In genomic region chr20:61507778-61508177, GRCh38 we compare ENCODE assay signal across 27 cellular contexts.
"Had no signal": no experiment of that assay in that cellular context is flagged by ENCODE, and none has a peak within 500 bp of the region (broad histone marks: within the 10 kb centered on the region; RNA-seq: fewer than 3 reads in every experiment).

No MANE protein-coding gene starts in this region.

- H3K9me3 Mint-ChIP-seq: nephron; stimulated activated effector memory CD8-positive, alpha-beta T cell treated with anti-CD3 and anti-CD28 coated beads, Interleukin-12 subunit alpha, Interleukin-12 subunit beta, amount 100 ng/mL, for 72 hours; stimulated activated naive CD8-positive, alpha-beta T cell treated with anti-CD3 and anti-CD28 coated beads, Interleukin-15, Interleukin-2, amounts not matched to agents 100 ng/mL and 50 ng/mL, for 24 hours; type B pancreatic cell had no signal

- H3K4me1 Mint-ChIP-seq: natural killer cell; nephron; stimulated activated effector memory CD8-positive, alpha-beta T cell treated with anti-CD3 and anti-CD28 coated beads, Interleukin-12 subunit alpha, Interleukin-12 subunit beta, amount 100 ng/mL, for 72 hours; stimulated activated naive B cell treated with anti-CD40 and anti-IgM and Interleukin-4, amounts not matched to agents 10 μg/mL and 1 μg/mL and 100 μg/mL, for 72 hours had no signal

- H3K27me3 Mint-ChIP-seq: stimulated activated naive B cell treated with anti-CD40 and anti-IgM and Interleukin-4, amounts not matched to agents 10 μg/mL and 1 μg/mL and 100 μg/mL, for 72 hours; stimulated activated naive CD8-positive, alpha-beta T cell treated with anti-CD3 and anti-CD28 coated beads, Interleukin-15, Interleukin-2, amounts not matched to agents 100 ng/mL and 50 ng/mL, for 24 hours had no signal

- ATAC-seq: naive thymus-derived CD4-positive, alpha-beta T cell; natural killer cell; pancreas; psoas muscle; right cardiac atrium; right lobe of liver; stimulated activated effector memory CD8-positive, alpha-beta T cell treated with anti-CD3 and anti-CD28 coated beads, Interleukin-12 subunit alpha, Interleukin-12 subunit beta, amount 100 ng/mL, for 72 hours; stimulated activated naive B cell treated with anti-CD40 and anti-IgM and Interleukin-4, amounts not matched to agents 10 μg/mL and 1 μg/mL and 100 μg/mL, for 72 hours; upper lobe of right lung had no signal

- FAIRE-seq: pancreas, small intestine had no signal

- H3K4me3 Mint-ChIP-seq: naive thymus-derived CD4-positive, alpha-beta T cell; natural killer cell; nephron; stimulated activated effector memory CD8-positive, alpha-beta T cell treated with anti-CD3 and anti-CD28 coated beads, Interleukin-12 subunit alpha, Interleukin-12 subunit beta, amount 100 ng/mL, for 72 hours; stimulated activated naive B cell treated with anti-CD40 and anti-IgM and Interleukin-4, amounts not matched to agents 10 μg/mL and 1 μg/mL and 100 μg/mL, for 72 hours; stimulated activated naive CD8-positive, alpha-beta T cell treated with anti-CD3 and anti-CD28 coated beads, Interleukin-15, Interleukin-2, amounts not matched to agents 100 ng/mL and 50 ng/mL, for 24 hours; type B pancreatic cell had no signal

- H3K27ac ChIP-seq: neutrophil, pancreas, psoas muscle, right lobe of liver, sigmoid colon, stomach, testis, tibial artery, transverse colon, upper lobe of right lung, uterus had no signal

- H3K36me3 Mint-ChIP-seq: naive thymus-derived CD4-positive, alpha-beta T cell; natural killer cell; stimulated activated effector memory CD8-positive, alpha-beta T cell treated with anti-CD3 and anti-CD28 coated beads, Interleukin-12 subunit alpha, Interleukin-12 subunit beta, amount 100 ng/mL, for 72 hours; stimulated activated naive B cell treated with anti-CD40 and anti-IgM and Interleukin-4, amounts not matched to agents 10 μg/mL and 1 μg/mL and 100 μg/mL, for 72 hours; type B pancreatic cell had no signal

- H3K27ac Mint-ChIP-seq: naive thymus-derived CD4-positive, alpha-beta T cell; natural killer cell; nephron; progenitor cell of endocrine pancreas; stimulated activated effector memory CD8-positive, alpha-beta T cell treated with anti-CD3 and anti-CD28 coated beads, Interleukin-12 subunit alpha, Interleukin-12 subunit beta, amount 100 ng/mL, for 72 hours; stimulated activated naive B cell treated with anti-CD40 and anti-IgM and Interleukin-4, amounts not matched to agents 10 μg/mL and 1 μg/mL and 100 μg/mL, for 72 hours; stimulated activated naive CD8-positive, alpha-beta T cell treated with anti-CD3 and anti-CD28 coated beads, Interleukin-15, Interleukin-2, amounts not matched to agents 100 ng/mL and 50 ng/mL, for 24 hours; type B pancreatic cell had no signal

- H3K27me3 ChIP-seq: neutrophil, right lobe of liver, testis, transverse colon, uterus had no signal

- H3K36me3 ChIP-seq: neutrophil, pancreas, right lobe of liver, sigmoid colon, stomach, tibial artery, transverse colon, upper lobe of right lung, uterus had no signal

- H3K4me3 ChIP-seq: pancreas, psoas muscle, right lobe of liver, sigmoid colon, stomach, testis, tibial artery, transverse colon, upper lobe of right lung, uterus had no signal

- H3K9me3 ChIP-seq: neutrophil, pancreas, psoas muscle, right lobe of liver, stomach, testis, tibial artery, transverse colon, upper lobe of right lung, uterus had no signal

- DNase-seq: naive thymus-derived CD4-positive, alpha-beta T cell; natural killer cell; nucleus accumbens; pancreas; psoas muscle; right cardiac atrium; right lobe of liver; sigmoid colon; small intestine; stimulated activated CD4-positive, alpha-beta T cell treated with anti-CD3 and anti-CD28 coated beads, Interleukin-15, amount 100 ng/mL, for 24 hours; stimulated activated CD4-positive, alpha-beta T cell treated with anti-CD3 and anti-CD28 coated beads, Interleukin-2, amount 100 ng/mL, for 24 hours; stimulated activated CD4-positive, alpha-beta T cell treated with anti-CD3 and anti-CD28 coated beads, Interleukin-2, amount 100 ng/mL, for 48 hours; stimulated activated CD4-positive, alpha-beta T cell treated with anti-CD3 and anti-CD28 coated beads, Interleukin-4, amount 100 ng/mL, for 24 hours; stimulated activated naive B cell treated with anti-CD40 and anti-IgM and Interleukin-4, amounts not matched to agents 10 μg/mL and 1 μg/mL and 100 μg/mL, for 72 hours; stimulated activated naive CD4-positive, alpha-beta T cell treated with Interleukin-2 at 50 U/mL for 16 hours; stomach; testis; tibial artery; transverse colon; uterus had no signal

- H3K4me1 ChIP-seq: pancreas, psoas muscle, right lobe of liver, sigmoid colon, stomach, testis, tibial artery, transverse colon, upper lobe of right lung, uterus had no signal
